In the genomic region with DNA sequence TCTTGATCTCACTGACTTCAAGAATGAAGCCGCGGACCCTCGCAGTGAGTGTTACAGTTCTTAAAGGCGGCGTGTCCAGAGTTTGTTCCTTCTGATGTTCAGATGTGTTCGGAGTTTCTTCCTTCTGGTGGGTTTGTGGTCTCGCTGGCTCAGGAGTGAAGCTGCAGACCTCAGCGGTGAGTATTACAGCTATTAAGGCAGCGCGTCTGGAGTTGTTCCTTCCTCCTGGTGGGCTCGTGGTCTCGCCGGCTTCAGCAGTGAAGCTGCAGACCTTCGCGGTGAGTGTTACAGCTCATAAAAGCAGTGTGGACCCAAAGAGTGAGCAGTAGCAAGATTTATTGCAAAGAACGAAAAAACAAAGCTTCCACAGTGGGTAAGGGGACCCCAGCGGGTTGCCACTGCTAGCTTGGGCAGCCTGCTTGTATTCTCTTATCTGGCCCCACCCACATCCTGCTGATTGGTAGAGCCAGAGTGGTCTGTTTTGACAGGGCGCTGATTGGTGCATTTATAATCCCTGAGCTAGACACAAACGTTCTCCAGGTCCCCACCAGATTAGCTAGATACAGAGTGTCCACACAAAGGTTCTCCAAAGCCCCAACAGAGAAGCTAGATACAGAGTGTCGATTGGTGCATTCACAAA, we compare ENCODE assay signal across 7 cellular contexts. TPM values are rescaled to one million over a fixed set of nuclear protein-coding genes. Genes with fewer than 3 reads are reported as not detected.
DNase-seq lines count a peak whose midpoint lies in the region; ATAC-seq and TF ChIP-seq lines count a peak whose summit lies in the region.
"Not testable (repeated sequence)": the region's sequence is repeated elsewhere in the genome, so short reads cannot be mapped to it uniquely, and the experiment has no call there.

No MANE protein-coding gene starts in this region.

- peak overlapping the region; percentile 69 for H3K4me3 Mint-ChIP-seq in T-helper 1 cell treated with Interleukin-12 subunit alpha and Interleukin-12 subunit beta and Interleukin-4 antibody, amounts not matched to agents 30 μg/mL and 1 μg/mL, for 36 hours
- H3K4me3 Mint-ChIP-seq in activated CD4-positive, alpha-beta memory T cell treated with anti-CD3 and anti-CD28 coated beads, Interleukin-2, amount 10 ng/mL, durations not matched to agents 7 days and 5 days: peak overlapping the region; percentile 43
- peak overlapping the region; percentile 74 for H3K4me3 Mint-ChIP-seq in activated T-helper 1 cell treated with anti-CD3 and anti-CD28 coated beads, Interleukin-12 subunit alpha, Interleukin-12 subunit beta, Interleukin-2, Interleukin-4 antibody, amounts not matched to agents 30 ng/mL and 10 ng/mL and 1 ng/mL, durations not matched to agents 14 hours and 24 hours and 36 hours
- H3K4me3 Mint-ChIP-seq in activated naive CD8-positive, alpha-beta T cell treated with anti-CD3 and anti-CD28 coated beads, Interleukin-2, amount 50 U/mL, for 24 hours: peak overlapping the region; percentile 79
- peak overlapping the region; percentile 68 for H3K4me3 Mint-ChIP-seq in stimulated activated effector memory CD8-positive, alpha-beta T cell treated with anti-CD3 and anti-CD28 coated beads, Interleukin-12 subunit alpha, Interleukin-12 subunit beta, amount 100 ng/mL, for 72 hours

- peak; percentile 61 for ATAC-seq in DND-41 (ENCODE audit: insufficient read depth, low read depth)
- ATAC-seq in activated naive CD8-positive, alpha-beta T cell treated with anti-CD3 and anti-CD28 coated beads, Interleukin-2, amount 50 U/mL, for 24 hours; stimulated activated effector memory CD8-positive, alpha-beta T cell treated with anti-CD3 and anti-CD28 coated beads, Interleukin-12 subunit alpha, Interleukin-12 subunit beta, amount 100 ng/mL, for 72 hours: not testable (repeated sequence)

- H3K36me3 Mint-ChIP-seq in T-helper 1 cell treated with Interleukin-12 subunit alpha and Interleukin-12 subunit beta and Interleukin-4 antibody, amounts not matched to agents 30 μg/mL and 1 μg/mL, for 36 hours (ENCODE audit: low read depth); activated CD4-positive, alpha-beta memory T cell treated with anti-CD3 and anti-CD28 coated beads, Interleukin-2, amount 10 ng/mL, durations not matched to agents 7 days and 5 days (ENCODE audit: low read depth); activated T-helper 1 cell treated with anti-CD3 and anti-CD28 coated beads, Interleukin-12 subunit alpha, Interleukin-12 subunit beta, Interleukin-2, Interleukin-4 antibody, amounts not matched to agents 30 ng/mL and 10 ng/mL and 1 ng/mL, durations not matched to agents 14 hours and 24 hours and 36 hours (ENCODE audit: low read depth); activated naive CD8-positive, alpha-beta T cell treated with anti-CD3 and anti-CD28 coated beads, Interleukin-2, amount 50 U/mL, for 24 hours (ENCODE audit: low read depth); stimulated activated effector memory CD8-positive, alpha-beta T cell treated with anti-CD3 and anti-CD28 coated beads, Interleukin-12 subunit alpha, Interleukin-12 subunit beta, amount 100 ng/mL, for 72 hours: not testable (repeated sequence)

- POLR2A ChIA-PET in activated CD4-positive, alpha-beta memory T cell treated with anti-CD3 and anti-CD28 coated beads, Interleukin-2, amount 10 ng/mL, durations not matched to agents 7 days and 5 days (lab: Charles Lee): not testable (repeated sequence)

- not testable (repeated sequence) for H3K4me2 ChIP-seq in DND-41 (ENCODE audit: insufficient read depth, low read length)

- H3K9me3 Mint-ChIP-seq in T-helper 1 cell treated with Interleukin-12 subunit alpha and Interleukin-12 subunit beta and Interleukin-4 antibody, amounts not matched to agents 30 μg/mL and 1 μg/mL, for 36 hours; activated CD4-positive, alpha-beta memory T cell treated with anti-CD3 and anti-CD28 coated beads, Interleukin-2, amount 10 ng/mL, durations not matched to agents 7 days and 5 days; activated T-helper 1 cell treated with anti-CD3 and anti-CD28 coated beads, Interleukin-12 subunit alpha, Interleukin-12 subunit beta, Interleukin-2, Interleukin-4 antibody, amounts not matched to agents 30 ng/mL and 10 ng/mL and 1 ng/mL, durations not matched to agents 14 hours and 24 hours and 36 hours; activated naive CD8-positive, alpha-beta T cell treated with anti-CD3 and anti-CD28 coated beads, Interleukin-2, amount 50 U/mL, for 24 hours; stimulated activated effector memory CD8-positive, alpha-beta T cell treated with anti-CD3 and anti-CD28 coated beads, Interleukin-12 subunit alpha, Interleukin-12 subunit beta, amount 100 ng/mL, for 72 hours: not testable (repeated sequence)

- peaks cover 14% of the 10 kb centered on the region for H3K27me3 Mint-ChIP-seq in T-helper 1 cell treated with Interleukin-12 subunit alpha and Interleukin-12 subunit beta and Interleukin-4 antibody, amounts not matched to agents 30 μg/mL and 1 μg/mL, for 36 hours (ENCODE audit: low read depth)
- not testable (repeated sequence) for H3K27me3 Mint-ChIP-seq in activated CD4-positive, alpha-beta memory T cell treated with anti-CD3 and anti-CD28 coated beads, Interleukin-2, amount 10 ng/mL, durations not matched to agents 7 days and 5 days; activated naive CD8-positive, alpha-beta T cell treated with anti-CD3 and anti-CD28 coated beads, Interleukin-2, amount 50 U/mL, for 24 hours
- peaks cover 11% of the 10 kb centered on the region for H3K27me3 Mint-ChIP-seq in activated T-helper 1 cell treated with anti-CD3 and anti-CD28 coated beads, Interleukin-12 subunit alpha, Interleukin-12 subunit beta, Interleukin-2, Interleukin-4 antibody, amounts not matched to agents 30 ng/mL and 10 ng/mL and 1 ng/mL, durations not matched to agents 14 hours and 24 hours and 36 hours (ENCODE audit: insufficient read depth)

- not testable (repeated sequence) for H3K4me1 Mint-ChIP-seq in T-helper 1 cell treated with Interleukin-12 subunit alpha and Interleukin-12 subunit beta and Interleukin-4 antibody, amounts not matched to agents 30 μg/mL and 1 μg/mL, for 36 hours (ENCODE audit: low read depth); activated CD4-positive, alpha-beta memory T cell treated with anti-CD3 and anti-CD28 coated beads, Interleukin-2, amount 10 ng/mL, durations not matched to agents 7 days and 5 days; activated T-helper 1 cell treated with anti-CD3 and anti-CD28 coated beads, Interleukin-12 subunit alpha, Interleukin-12 subunit beta, Interleukin-2, Interleukin-4 antibody, amounts not matched to agents 30 ng/mL and 10 ng/mL and 1 ng/mL, durations not matched to agents 14 hours and 24 hours and 36 hours (ENCODE audit: low read depth)
- peaks cover 17% of the 10 kb centered on the region for H3K4me1 Mint-ChIP-seq in activated naive CD8-positive, alpha-beta T cell treated with anti-CD3 and anti-CD28 coated beads, Interleukin-2, amount 50 U/mL, for 24 hours
- peaks cover 11% of the 10 kb centered on the region for H3K4me1 Mint-ChIP-seq in stimulated activated effector memory CD8-positive, alpha-beta T cell treated with anti-CD3 and anti-CD28 coated beads, Interleukin-12 subunit alpha, Interleukin-12 subunit beta, amount 100 ng/mL, for 72 hours

- intact Hi-C loops in activated T-helper 1 cell treated with anti-CD3 and anti-CD28 coated beads, Interleukin-12 subunit alpha, Interleukin-12 subunit beta, Interleukin-2, Interleukin-4 antibody, amounts not matched to agents 30 ng/mL and 10 ng/mL and 1 ng/mL, durations not matched to agents 14 hours and 24 hours and 36 hours (cut with micrococcal nuclease): loop anchor here (1.0 to 10.0 kb wide), 2 partner anchors 18 to 552 kb away; a partner anchor contains a TSS

- DNase-seq in DND-41: peak; percentile 67
- not testable (repeated sequence) for DNase-seq in activated CD4-positive, alpha-beta memory T cell treated with anti-CD3 and anti-CD28 coated beads, Interleukin-2, amount 10 ng/mL, durations not matched to agents 7 days and 5 days; activated T-helper 1 cell treated with anti-CD3 and anti-CD28 coated beads, Interleukin-12 subunit alpha, Interleukin-12 subunit beta, Interleukin-2, Interleukin-4 antibody, amounts not matched to agents 30 ng/mL and 10 ng/mL and 1 ng/mL, durations not matched to agents 14 hours and 24 hours and 36 hours (ENCODE audit: low spot score); stimulated activated effector memory CD8-positive, alpha-beta T cell treated with anti-CD3 and anti-CD28 coated beads, Interleukin-12 subunit alpha, Interleukin-12 subunit beta, amount 100 ng/mL, for 72 hours (ENCODE audit: low spot score in 2 of 2)
- peak; percentile 15 for DNase-seq in activated naive CD8-positive, alpha-beta T cell treated with anti-CD3 and anti-CD28 coated beads, Interleukin-2, amount 50 U/mL, for 24 hours

- not testable (repeated sequence) for H4K20me1 ChIP-seq in DND-41 (ENCODE audit: insufficient read depth, low read length)

- H3K27ac Mint-ChIP-seq in T-helper 1 cell treated with Interleukin-12 subunit alpha and Interleukin-12 subunit beta and Interleukin-4 antibody, amounts not matched to agents 30 μg/mL and 1 μg/mL, for 36 hours; activated CD4-positive, alpha-beta memory T cell treated with anti-CD3 and anti-CD28 coated beads, Interleukin-2, amount 10 ng/mL, durations not matched to agents 7 days and 5 days; activated T-helper 1 cell treated with anti-CD3 and anti-CD28 coated beads, Interleukin-12 subunit alpha, Interleukin-12 subunit beta, Interleukin-2, Interleukin-4 antibody, amounts not matched to agents 30 ng/mL and 10 ng/mL and 1 ng/mL, durations not matched to agents 14 hours and 24 hours and 36 hours: not testable (repeated sequence)
- peak overlapping the region; percentile 17 for H3K27ac Mint-ChIP-seq in activated naive CD8-positive, alpha-beta T cell treated with anti-CD3 and anti-CD28 coated beads, Interleukin-2, amount 50 U/mL, for 24 hours
- peak overlapping the region; percentile 26 for H3K27ac Mint-ChIP-seq in stimulated activated effector memory CD8-positive, alpha-beta T cell treated with anti-CD3 and anti-CD28 coated beads, Interleukin-12 subunit alpha, Interleukin-12 subunit beta, amount 100 ng/mL, for 72 hours

- TF ChIP-seq CTCF in DND-41 (IDR thresholded peaks at IDR 0.05; ENCODE audit: borderline replicate concordance, extremely low read depth, low read length, poor library complexity, severe bottlenecking): not testable (repeated sequence)

- H3K36me3 ChIP-seq in DND-41 (ENCODE audit: insufficient read depth, low read length): not testable (repeated sequence)

- not testable (repeated sequence) for H3K9ac ChIP-seq in DND-41 (ENCODE audit: low read depth, low read length)

- H3K9me3 ChIP-seq in DND-41 (ENCODE audit: insufficient read depth, low read length, severe bottlenecking); mononuclear cell (ENCODE audit: low read depth, low read length): not testable (repeated sequence)

- not testable (repeated sequence) for H3K79me2 ChIP-seq in DND-41 (ENCODE audit: insufficient read depth, low read length)

- peak overlapping the region; percentile 64; the same call in 1 of the 2 replicates for H2AFZ ChIP-seq in DND-41 (ENCODE audit: low read depth, low read length)

- CTCF ChIA-PET in activated CD4-positive, alpha-beta memory T cell treated with anti-CD3 and anti-CD28 coated beads, Interleukin-2, amount 10 ng/mL, durations not matched to agents 7 days and 5 days (lab: Charles Lee): interaction anchor here (1.1 kb wide), 1 partner anchor 248 kb away, joined by 3 read pairs; no protein-coding TSS in a partner anchor

- H3K4me1 ChIP-seq in DND-41 (ENCODE audit: insufficient read depth, low read length); mononuclear cell (ENCODE audit: insufficient read depth, low read length): not testable (repeated sequence)

- H3K4me3 ChIP-seq in DND-41 (ENCODE audit: low read depth in 1 of 2, low read length in 2 of 2): not testable (repeated sequence)
- H3K4me3 ChIP-seq in mononuclear cell (ENCODE audit: low read length): peak overlapping the region; percentile 26

- H3K27ac ChIP-seq in DND-41 (ENCODE audit: low read length): not testable (repeated sequence)

- not testable (repeated sequence) for H3K27me3 ChIP-seq in DND-41 (ENCODE audit: insufficient read depth, low read length, poor library complexity); mononuclear cell (ENCODE audit: insufficient read depth, low read length)

RNA-seq across cellular contexts. Expression of a gene that starts 17.7 kb away (rescaled TPM):
- total RNA-seq in activated CD4-positive, alpha-beta memory T cell treated with anti-CD3 and anti-CD28 coated beads, Interleukin-2, amount 10 ng/mL, durations not matched to agents 7 days and 5 days: 10 to 100 TPM; 66.9 to 72.7 TPM
- total RNA-seq in activated T-helper 1 cell treated with anti-CD3 and anti-CD28 coated beads, Interleukin-12 subunit alpha, Interleukin-12 subunit beta, Interleukin-2, Interleukin-4 antibody, amounts not matched to agents 30 ng/mL and 10 ng/mL and 1 ng/mL, durations not matched to agents 14 hours and 24 hours and 36 hours: 97.1 and 103 TPM in 2 replicates
- 108 TPM for total RNA-seq in mononuclear cell
